In genomic region chr2:157155992-157156391, GRCh38 we compare ENCODE assay signal across 32 cellular contexts.
"Had no signal": no experiment of that assay in that cellular context is flagged by ENCODE, and none has a peak within 500 bp of the region (broad histone marks: within the 10 kb centered on the region; RNA-seq: fewer than 3 reads in every experiment).

No MANE protein-coding gene starts in this region.

- ATAC-seq: activated CD4-positive, alpha-beta T cell treated with anti-CD3 and anti-CD28 coated beads for 36 hours; activated CD8-positive, alpha-beta memory T cell treated with anti-CD3 and anti-CD28 coated beads, Interleukin-2, amount 10 ng/mL, durations not matched to agents 7 days and 5 days; activated CD8-positive, alpha-beta T cell treated with anti-CD3 and anti-CD28 coated beads, Interleukin-2, amount 10 ng/mL, durations not matched to agents 7 days and 5 days; body of pancreas; effector memory CD8-positive, alpha-beta T cell; foreskin keratinocyte; gastrocnemius medialis; T-helper 17 cell had no signal

- H3K4me3 Mint-ChIP-seq: activated CD4-positive, alpha-beta memory T cell treated with anti-CD3 and anti-CD28 coated beads for 36 hours; activated CD4-positive, alpha-beta T cell treated with anti-CD3 and anti-CD28 coated beads for 36 hours; activated CD4-positive, alpha-beta T cell treated with anti-CD3 and anti-CD28 coated beads, Interleukin-2, amount 10 ng/mL, durations not matched to agents 24 days and 14 days; activated CD8-positive, alpha-beta memory T cell treated with anti-CD3 and anti-CD28 coated beads, Interleukin-2, amount 10 ng/mL, durations not matched to agents 7 days and 5 days; activated CD8-positive, alpha-beta T cell treated with anti-CD3 and anti-CD28 coated beads, Interleukin-2, amount 10 ng/mL, durations not matched to agents 7 days and 5 days; activated naive CD4-positive, alpha-beta T cell treated with anti-CD3 and anti-CD28 coated beads for 36 hours; activated naive CD4-positive, alpha-beta T cell treated with anti-CD3 and anti-CD28 coated beads, Interleukin-2, amount 50 U/mL, for 24 hours; activated naive CD8-positive, alpha-beta T cell treated with anti-CD3 and anti-CD28 coated beads for 36 hours; activated T-helper 1 cell treated with anti-CD3 and anti-CD28 coated beads, Interleukin-12 subunit alpha, Interleukin-12 subunit beta, Interleukin-2, Interleukin-4 antibody, amounts not matched to agents 30 ng/mL and 10 ng/mL and 1 ng/mL, durations not matched to agents 14 hours and 24 hours and 36 hours; effector memory CD8-positive, alpha-beta T cell; T-helper 17 cell; T-helper 2 cell treated with Interferon-gamma antibody and Interleukin-4, amounts not matched to agents 5 μg/mL and 100 μg/mL, for 36 hours had no signal

- H3K4me3 ChIP-seq: body of pancreas, esophagus squamous epithelium, gastrocnemius medialis had no signal

- H3K4me1 ChIP-seq: body of pancreas, esophagus squamous epithelium, foreskin keratinocyte, gastrocnemius medialis had no signal

- H3K36me3 ChIP-seq: esophagus squamous epithelium, gastrocnemius medialis had no signal

- H3K27ac Mint-ChIP-seq: activated CD4-positive, alpha-beta memory T cell treated with anti-CD3 and anti-CD28 coated beads for 36 hours; activated CD4-positive, alpha-beta T cell treated with anti-CD3 and anti-CD28 coated beads for 36 hours; activated CD4-positive, alpha-beta T cell treated with anti-CD3 and anti-CD28 coated beads, Interleukin-2, amount 10 ng/mL, durations not matched to agents 24 days and 14 days; activated CD8-positive, alpha-beta memory T cell treated with anti-CD3 and anti-CD28 coated beads, Interleukin-2, amount 10 ng/mL, durations not matched to agents 7 days and 5 days; activated CD8-positive, alpha-beta T cell treated with anti-CD3 and anti-CD28 coated beads, Interleukin-2, amount 10 ng/mL, durations not matched to agents 7 days and 5 days; activated naive CD4-positive, alpha-beta T cell treated with anti-CD3 and anti-CD28 coated beads for 36 hours; activated naive CD4-positive, alpha-beta T cell treated with anti-CD3 and anti-CD28 coated beads, Interleukin-2, amount 50 U/mL, for 24 hours; activated naive CD8-positive, alpha-beta T cell treated with anti-CD3 and anti-CD28 coated beads for 36 hours; activated T-helper 1 cell treated with anti-CD3 and anti-CD28 coated beads, Interleukin-12 subunit alpha, Interleukin-12 subunit beta, Interleukin-2, Interleukin-4 antibody, amounts not matched to agents 30 ng/mL and 10 ng/mL and 1 ng/mL, durations not matched to agents 14 hours and 24 hours and 36 hours; activated T-helper 2 cell treated with anti-CD3 and anti-CD28 coated beads, Interferon-gamma antibody, Interleukin-2, Interleukin-4, amounts not matched to agents 10 μg/mL and 5 μg/mL and 100 μg/mL, durations not matched to agents 14 hours and 24 hours and 36 hours; effector memory CD8-positive, alpha-beta T cell; T-helper 17 cell; T-helper 2 cell treated with Interferon-gamma antibody and Interleukin-4, amounts not matched to agents 5 μg/mL and 100 μg/mL, for 36 hours had no signal

- H3K27me3 ChIP-seq: body of pancreas, esophagus squamous epithelium, foreskin keratinocyte, gastrocnemius medialis had no signal

- H3K27ac ChIP-seq: body of pancreas, esophagus squamous epithelium, foreskin keratinocyte, gastrocnemius medialis had no signal

- DNase-seq: activated CD4-positive, alpha-beta memory T cell treated with anti-CD3 and anti-CD28 coated beads for 36 hours; activated CD4-positive, alpha-beta T cell treated with anti-CD3 and anti-CD28 coated beads for 36 hours; activated CD4-positive, alpha-beta T cell treated with anti-CD3 and anti-CD28 coated beads, Interleukin-2, amount 10 ng/mL, durations not matched to agents 24 days and 14 days; activated CD4-positive, CD25-positive, alpha-beta regulatory T cell; activated CD4-positive, CD25-positive, alpha-beta regulatory T cell treated with anti-CD3 and anti-CD28 coated beads, Interleukin-2, amount 50 U/mL, for 72 hours; activated CD8-positive, alpha-beta memory T cell treated with anti-CD3 and anti-CD28 coated beads, Interleukin-2, amount 10 ng/mL, durations not matched to agents 7 days and 5 days; activated CD8-positive, alpha-beta memory T cell treated with anti-CD3 and anti-CD28 coated beads, Interleukin-2, amount 50 U/mL, for 4 hours; activated CD8-positive, alpha-beta T cell treated with anti-CD3 and anti-CD28 coated beads, Interleukin-2, amount 10 ng/mL, durations not matched to agents 7 days and 5 days; activated effector memory CD4-positive, alpha-beta T cell treated with anti-CD3 and anti-CD28 coated beads, Interleukin-2, amount 50 U/mL, for 16 hours; activated naive CD4-positive, alpha-beta T cell treated with anti-CD3 and anti-CD28 coated beads for 36 hours; activated naive CD8-positive, alpha-beta T cell treated with anti-CD3 and anti-CD28 coated beads for 36 hours; activated T-cell treated with anti-CD3 and anti-CD28 coated beads, Interleukin-2, amount 50 U/mL, for 1 hour; activated T-cell treated with anti-CD3 and anti-CD28 coated beads, Interleukin-2, amount 50 U/mL, for 48 hours; amygdala; aorta; body of pancreas; caudate nucleus; cortex of kidney; dermis blood vessel endothelial cell; effector CD4-positive, alpha-beta T cell; effector memory CD8-positive, alpha-beta T cell; esophagus squamous epithelium; foreskin keratinocyte; gastrocnemius medialis; glutamatergic neuron; T-helper 1 cell; T-helper 17 cell; T1000 had no signal

- H3K27me3 Mint-ChIP-seq: activated CD4-positive, alpha-beta memory T cell treated with anti-CD3 and anti-CD28 coated beads for 36 hours had no signal

- H3K9me3 ChIP-seq: body of pancreas, esophagus squamous epithelium, gastrocnemius medialis had no signal

- H3K9me3 Mint-ChIP-seq: activated CD4-positive, alpha-beta memory T cell treated with anti-CD3 and anti-CD28 coated beads for 36 hours; activated CD4-positive, alpha-beta T cell treated with anti-CD3 and anti-CD28 coated beads, Interleukin-2, amount 10 ng/mL, durations not matched to agents 24 days and 14 days; activated naive CD4-positive, alpha-beta T cell treated with anti-CD3 and anti-CD28 coated beads for 36 hours; activated naive CD4-positive, alpha-beta T cell treated with anti-CD3 and anti-CD28 coated beads, Interleukin-2, amount 50 U/mL, for 24 hours; activated naive CD8-positive, alpha-beta T cell treated with anti-CD3 and anti-CD28 coated beads for 36 hours; activated T-helper 1 cell treated with anti-CD3 and anti-CD28 coated beads, Interleukin-12 subunit alpha, Interleukin-12 subunit beta, Interleukin-2, Interleukin-4 antibody, amounts not matched to agents 30 ng/mL and 10 ng/mL and 1 ng/mL, durations not matched to agents 14 hours and 24 hours and 36 hours; activated T-helper 2 cell treated with anti-CD3 and anti-CD28 coated beads, Interferon-gamma antibody, Interleukin-2, Interleukin-4, amounts not matched to agents 10 μg/mL and 5 μg/mL and 100 μg/mL, durations not matched to agents 14 hours and 24 hours and 36 hours; effector memory CD8-positive, alpha-beta T cell; T-helper 2 cell treated with Interferon-gamma antibody and Interleukin-4, amounts not matched to agents 5 μg/mL and 100 μg/mL, for 36 hours had no signal

- H3K36me3 Mint-ChIP-seq: activated CD4-positive, alpha-beta memory T cell treated with anti-CD3 and anti-CD28 coated beads for 36 hours; activated CD8-positive, alpha-beta memory T cell treated with anti-CD3 and anti-CD28 coated beads, Interleukin-2, amount 10 ng/mL, durations not matched to agents 7 days and 5 days; activated naive CD4-positive, alpha-beta T cell treated with anti-CD3 and anti-CD28 coated beads, Interleukin-2, amount 50 U/mL, for 24 hours; activated naive CD8-positive, alpha-beta T cell treated with anti-CD3 and anti-CD28 coated beads for 36 hours had no signal

- H3K4me1 Mint-ChIP-seq: activated CD4-positive, alpha-beta T cell treated with anti-CD3 and anti-CD28 coated beads for 36 hours; activated CD4-positive, alpha-beta T cell treated with anti-CD3 and anti-CD28 coated beads, Interleukin-2, amount 10 ng/mL, durations not matched to agents 24 days and 14 days; activated naive CD4-positive, alpha-beta T cell treated with anti-CD3 and anti-CD28 coated beads, Interleukin-2, amount 50 U/mL, for 24 hours; activated naive CD8-positive, alpha-beta T cell treated with anti-CD3 and anti-CD28 coated beads for 36 hours; T-helper 17 cell had no signal
